ENCODE assay signal across 14 cellular contexts in the genomic region with DNA sequence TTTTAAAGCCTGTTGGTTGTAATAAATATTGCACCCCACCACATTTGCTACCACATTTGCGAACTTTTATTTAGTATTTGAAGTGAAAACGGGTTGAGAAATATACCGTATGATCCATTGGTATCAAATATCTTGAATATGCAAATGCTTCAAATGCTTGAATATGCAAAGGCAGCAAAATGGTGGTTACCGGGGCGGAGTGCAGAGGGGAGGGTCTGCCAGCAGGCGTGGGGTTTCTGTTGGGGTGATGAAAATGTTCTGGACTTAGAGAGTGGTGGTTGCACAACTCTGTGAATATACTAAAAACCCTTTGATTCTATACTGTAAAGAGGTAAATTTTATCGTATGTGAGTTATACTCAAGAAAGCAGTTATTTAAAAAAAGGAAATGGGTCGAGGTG. TPM values are rescaled to one million over a fixed set of nuclear protein-coding genes. Genes with fewer than 3 reads are reported as not detected.
DNase-seq lines count a peak whose midpoint lies in the region; ATAC-seq and TF ChIP-seq lines count a peak whose summit lies in the region.
"Had no signal": no experiment of that assay in that cellular context is flagged by ENCODE, and none has a peak within 500 bp of the region (broad histone marks: within the 10 kb centered on the region; RNA-seq: fewer than 3 reads in every experiment).

No MANE protein-coding gene starts in this region.

- ATAC-seq in lower lobe of right lung (no peak), GM18498 (IDR thresholded peaks at IDR 0.05; ENCODE audit: unreplicated experiment) (no peak)
- ATAC-seq: K562 had no signal

- H3K36me3 ChIP-seq in lower lobe of right lung: no peaks in the 10 kb centered on the region
- H3K36me3 ChIP-seq: BE2C had no signal

- no peak overlapping the region for H3T11ph ChIP-seq in H9 (ENCODE audit: low read length)

- no peak overlapping the region for H2AFZ ChIP-seq in H9 (ENCODE audit: low read length)

- H2BK15ac ChIP-seq in H9 (ENCODE audit: low read depth, low read length): no peak overlapping the region

- H2BK20ac ChIP-seq in H9 (ENCODE audit: low read depth, low read length, poor library complexity, severe bottlenecking): no peak overlapping the region

- H3K36me3 Mint-ChIP-seq in H9 (ENCODE audit: insufficient read depth in 1 of 3, low read depth in 3 of 3) (peaks cover 2 to 8% (median 5%) of the 10 kb centered on the region in 3 experiments; a peak in 3 of 7 replicates), glutamatergic neuron (ENCODE audit: unreplicated experiment) (no peaks in the 10 kb centered on the region)
- no peaks in the 10 kb centered on the region for H3K36me3 Mint-ChIP-seq in activated T-cell treated with anti-CD3 and anti-CD28 coated beads, Interleukin-2, amount 50 U/mL, for 24 hours (ENCODE audit: low read depth)
- H3K36me3 Mint-ChIP-seq: CD14-positive monocyte; CD8-positive, alpha-beta memory T cell had no signal

- H3K14ac ChIP-seq in H9 (ENCODE audit: insufficient read depth, low read length): no peak overlapping the region

- H3K4me3 Mint-ChIP-seq in H9: peak overlapping the region in 1 of 2 experiments; percentile 21; a peak in 2 of 5 replicates
- no peak overlapping the region for H3K4me3 Mint-ChIP-seq in glutamatergic neuron (ENCODE audit: unreplicated experiment)
- no peak overlapping the region for H3K4me3 Mint-ChIP-seq in activated T-cell treated with anti-CD3 and anti-CD28 coated beads, Interleukin-2, amount 50 U/mL, for 24 hours
- H3K4me3 Mint-ChIP-seq: CD14-positive monocyte; CD8-positive, alpha-beta memory T cell had no signal

- H3K18ac ChIP-seq in H9 (ENCODE audit: insufficient read length, low read depth, low read length): no peak overlapping the region

- no peak overlapping the region for H4K91ac ChIP-seq in H9 (ENCODE audit: insufficient read length, low read depth, low read length)

- H4K5ac ChIP-seq in H9 (ENCODE audit: insufficient read length, low read depth, low read length): no peak overlapping the region

- no peaks in the 10 kb centered on the region for H3K27me3 ChIP-seq in H9 (ENCODE audit: insufficient read depth, low read length)
- H3K27me3 ChIP-seq in lower lobe of right lung (ENCODE audit: low read depth): no peaks in the 10 kb centered on the region
- H3K27me3 ChIP-seq: BE2C had no signal

- no peak overlapping the region for H2BK12ac ChIP-seq in H9 (ENCODE audit: insufficient read length, low read depth, low read length)

- H3K4me2 ChIP-seq in H9 (ENCODE audit: insufficient read depth, insufficient read length, low read length): peak overlapping the region; percentile 4
- H3K4me2 ChIP-seq: A549 had no signal

- H2BK120ac ChIP-seq in H9 (ENCODE audit: low read depth, low read length, poor library complexity, severe bottlenecking): no peak overlapping the region

- TF ChIP-seq CTCF in H9 (conservative IDR thresholded peaks at IDR 0.05) (no peak; the same call in 2 of the 3 replicates), glutamatergic neuron (IDR thresholded peaks at IDR 0.05; ENCODE audit: partially characterized antibody, unreplicated experiment) (peak; percentile 16), lower lobe of right lung (IDR thresholded peaks at IDR 0.05) (no peak)

- H2AK5ac ChIP-seq in H9 (ENCODE audit: insufficient read length, low read length): no peak overlapping the region

- H3K4me1 ChIP-seq in H9 (ENCODE audit: insufficient read depth, low read length): peaks cover 23% of the 10 kb centered on the region; the same call in 1 of the 2 replicates
- H3K4me1 ChIP-seq in lower lobe of right lung: no peaks in the 10 kb centered on the region
- H3K4me1 ChIP-seq: A549, BE2C had no signal

- H3K9me3 Mint-ChIP-seq in H9: peaks cover 21 to 47% of the 10 kb centered on the region in 2 experiments; a peak in 3 of 5 replicates
- H3K9me3 Mint-ChIP-seq in glutamatergic neuron (ENCODE audit: unreplicated experiment): no peaks in the 10 kb centered on the region
- H3K9me3 Mint-ChIP-seq in activated T-cell treated with anti-CD3 and anti-CD28 coated beads, Interleukin-2, amount 50 U/mL, for 24 hours: no peaks in the 10 kb centered on the region

- H3K4me1 Mint-ChIP-seq in H9 (peaks cover 36 to 48% of the 10 kb centered on the region in 2 experiments), glutamatergic neuron (ENCODE audit: low read depth, unreplicated experiment) (peaks cover 3% of the 10 kb centered on the region)
- no peaks in the 10 kb centered on the region for H3K4me1 Mint-ChIP-seq in activated T-cell treated with anti-CD3 and anti-CD28 coated beads, Interleukin-2, amount 50 U/mL, for 24 hours (ENCODE audit: low read depth)
- H3K4me1 Mint-ChIP-seq: CD14-positive monocyte; CD8-positive, alpha-beta memory T cell had no signal

- H2BK5ac ChIP-seq in H9 (ENCODE audit: insufficient read length, low read length): no peak overlapping the region

- peaks cover 3% of the 10 kb centered on the region for H3K79me1 ChIP-seq in H9 (ENCODE audit: insufficient read depth, low read depth, low read length, poor library complexity, severe bottlenecking)

- H3K27me3 Mint-ChIP-seq in H9 (ENCODE audit: low read depth): no peaks in the 10 kb centered on the region
- H3K27me3 Mint-ChIP-seq in glutamatergic neuron (ENCODE audit: unreplicated experiment): peaks cover 5% of the 10 kb centered on the region
- peaks cover 50% of the 10 kb centered on the region for H3K27me3 Mint-ChIP-seq in activated T-cell treated with anti-CD3 and anti-CD28 coated beads, Interleukin-2, amount 50 U/mL, for 24 hours

- H3K23me2 ChIP-seq in H9 (ENCODE audit: insufficient read length, low read depth, low read length, poor library complexity, severe bottlenecking): no peaks in the 10 kb centered on the region

- H4K20me1 ChIP-seq in H9 (ENCODE audit: control insufficient read depth, insufficient read depth, insufficient read length): no peaks in the 10 kb centered on the region

- intact Hi-C loops in lower lobe of right lung (cut with DNase I): no loop called here

- peaks cover 4% of the 10 kb centered on the region; the same call in 1 of the 2 replicates for H3K79me2 ChIP-seq in H9 (ENCODE audit: insufficient read depth, low read length)

- H3K9me3 ChIP-seq in H9 (ENCODE audit: control insufficient read depth, low read depth, low read length): no peaks in the 10 kb centered on the region
- no peaks in the 10 kb centered on the region for H3K9me3 ChIP-seq in lower lobe of right lung
- H3K9me3 ChIP-seq: A549, BE2C had no signal

- H4K8ac ChIP-seq in H9 (replicated peaks; ENCODE audit: insufficient read length, low read depth, low read length): no peak overlapping the region

- DNase-seq in H9 (no peak), NCI-H526 (lab: John Stamatoyannopoulos, UW) (peak; percentile 81 to 88), glutamatergic neuron (no peak), lower lobe of right lung (no peak)
- no peak for DNase-seq in activated T-cell treated with anti-CD3 and anti-CD28 coated beads, Interleukin-2, amount 50 U/mL, for 24 hours
- DNase-seq: BE2C; CD8-positive, alpha-beta memory T cell; DMS53; GF-D8 had no signal

- H3K27ac Mint-ChIP-seq in H9 (peak overlapping the region in 2 of 3 experiments; percentile 88 to 97; a peak in 4 of 7 replicates), glutamatergic neuron (ENCODE audit: unreplicated experiment) (no peak overlapping the region)
- no peak overlapping the region for H3K27ac Mint-ChIP-seq in activated T-cell treated with anti-CD3 and anti-CD28 coated beads, Interleukin-2, amount 50 U/mL, for 24 hours
- H3K27ac Mint-ChIP-seq: CD14-positive monocyte; CD8-positive, alpha-beta memory T cell had no signal

- no peak overlapping the region for H3K4me3 ChIP-seq in lower lobe of right lung
- H3K4me3 ChIP-seq: A549, K562 had no signal

- no peak overlapping the region for H3K9ac ChIP-seq in H9 (ENCODE audit: extremely low read depth, insufficient read length, low read length)

- H3K23ac ChIP-seq in H9 (ENCODE audit: insufficient read length, low read depth, low read length): no peak overlapping the region

- no peak overlapping the region for H3K4ac ChIP-seq in H9 (ENCODE audit: low read depth, low read length)

- no peak overlapping the region for H3K56ac ChIP-seq in H9 (ENCODE audit: insufficient read length, low read depth, low read length)

- no CpG with 5 or more reads among the region's 8 CpGs for WGBS in H9 (ENCODE audit: extremely low coverage, insufficient read length, low lambda C conversion rate)

- H3K27ac ChIP-seq in H9 (ENCODE audit: insufficient read length, low read depth, low read length) (no peak overlapping the region), lower lobe of right lung (no peak overlapping the region)
- H3K27ac ChIP-seq: A549 had no signal

RNA-seq across cellular contexts. Expression of a gene that starts 35.4 kb away (rescaled TPM):
- total RNA-seq in H9 (2021) (13.9 and 15.3 TPM in 2 replicates), glutamatergic neuron (ENCODE audit: unreplicated experiment) (3.1 TPM), lower lobe of right lung (9.3 TPM)
- total RNA-seq: CD8-positive, alpha-beta memory T cell; HT-29; K562 had no signal

RNA-seq across cellular contexts. Expression of a gene that starts 55.9 kb away (rescaled TPM):
- total RNA-seq in H9 (2021) (7.1 and 7.9 TPM in 2 replicates), glutamatergic neuron (ENCODE audit: unreplicated experiment) (not detected), lower lobe of right lung (0.47 TPM)
- total RNA-seq: CD8-positive, alpha-beta memory T cell; HT-29; K562 had no signal

Comparison
In these comparisons a context has a peak if more than half of its experiments do, and no peak if none do; other contexts are left out.
1. DNase-seq: peak in NCI-H526 (2 of 2); none in H9 (single experiment), glutamatergic neuron (single experiment), lower lobe of right lung (single experiment) and activated T-cell treated with anti-CD3 and anti-CD28 coated beads, Interleukin-2, amount 50 U/mL, for 24 hours (single experiment).
2. H3K27ac Mint-ChIP-seq: peak in H9 (2 of 3); none in glutamatergic neuron (single experiment) and activated T-cell treated with anti-CD3 and anti-CD28 coated beads, Interleukin-2, amount 50 U/mL, for 24 hours (single experiment).